ENCODE assay signal across 1 cellular context in the genomic region with DNA sequence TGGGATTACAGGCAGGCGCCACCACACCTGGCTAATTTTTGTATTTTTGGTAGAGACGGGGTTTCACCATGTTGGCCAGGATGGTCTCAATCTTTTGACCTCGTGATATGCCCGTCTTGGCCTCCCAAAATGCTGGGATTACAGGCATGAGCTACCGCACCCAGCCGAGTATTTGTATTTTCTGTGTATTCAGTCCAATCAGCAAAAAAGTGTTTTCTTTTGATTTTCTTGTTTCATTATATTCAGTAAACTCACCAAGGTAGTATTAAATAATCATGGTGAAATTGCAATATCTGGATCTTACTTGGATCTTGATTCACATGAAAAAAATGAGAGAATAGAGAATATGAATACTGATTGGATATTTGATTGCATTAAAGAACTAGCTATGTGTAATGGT.
TF ChIP-seq lines count a peak whose summit lies in the region.

No MANE protein-coding gene starts in this region.

TF ChIP-seq in K562, 482 proteins besides CTCF, POLR2A, EP300 and RAD21:
- TF ChIP-seq C11orf30 (IDR thresholded peaks at IDR 0.05; ENCODE audit: low read depth) (peak; percentile 74), ZNF316 (IDR thresholded peaks at IDR 0.05) (peak; percentile 87)
TF ChIP-seq in K562: peak in this region for 2; not testable (repeated sequence) for 480.
